Comparison of ENCODE assay signal across 8 cellular contexts in genomic region chr3:113051222-113051804, GRCh38.
DNase-seq lines count a peak whose midpoint lies in the region; FAIRE-seq and TF ChIP-seq lines count a peak whose summit lies in the region.

No MANE protein-coding gene starts in this region.

- no peaks in the 10 kb centered on the region for H3K9me3 ChIP-seq in endothelial cell of umbilical vein (replicated peaks; ENCODE audit: control insufficient read depth, insufficient read depth, low read length)
- H3K9me3 ChIP-seq in muscle layer of colon (ENCODE audit: low read length): no peaks in the 10 kb centered on the region

- H2AFZ ChIP-seq in endothelial cell of umbilical vein (ENCODE audit: low read depth, low read length): peak overlapping the region; percentile 62

- H3K4me3 ChIP-seq in endothelial cell of umbilical vein (replicated peaks in 1 of 3; ENCODE audit: insufficient read depth in 1 of 3, low read depth in 1 of 3, low read length in 3 of 3) (no peak overlapping the region), muscle layer of colon (ENCODE audit: low read depth in 1 of 2, low read length in 2 of 2) (peak overlapping the region in 1 of 2 donors; percentile 29)

- peak; percentile 97 for FAIRE-seq in endothelial cell of umbilical vein (lab: Jason Lieb, UNC)

- no peak overlapping the region for H3K9ac ChIP-seq in endothelial cell of umbilical vein (replicated peaks; ENCODE audit: extremely low read depth, insufficient read depth, low read length)
- no peak overlapping the region for H3K9ac ChIP-seq in muscle layer of colon (ENCODE audit: low read length)

- H3K79me2 ChIP-seq in endothelial cell of umbilical vein (ENCODE audit: control insufficient read depth, insufficient read depth, low read length): no peaks in the 10 kb centered on the region

- H3K27ac ChIP-seq in endothelial cell of umbilical vein (ENCODE audit: insufficient read depth, low read depth, low read length): no peak overlapping the region
- H3K27ac ChIP-seq in muscle layer of colon (ENCODE audit: low read depth, low read length): peak overlapping the region; percentile 35

- H3K36me3 ChIP-seq in endothelial cell of umbilical vein (ENCODE audit: control insufficient read depth in 2 of 2, extremely low read depth in 1 of 2, insufficient read depth in 2 of 2, low read length in 2 of 2): no peaks in the 10 kb centered on the region
- H3K36me3 ChIP-seq in muscle layer of colon (ENCODE audit: insufficient read depth, low read length): no peaks in the 10 kb centered on the region

- CTCF ChIA-PET in endothelial cell of umbilical vein (lab: Charles Lee): interaction anchor here (0.5 to 3.5 kb wide), 5 partner anchors 86 to 576 kb away, joined by 3 to 44 read pairs (median 3); no protein-coding TSS in a partner anchor

- H3K27me3 ChIP-seq in endothelial cell of umbilical vein (ENCODE audit: control insufficient read depth in 2 of 2, insufficient read depth in 2 of 2, low read length in 2 of 2): peaks cover 0 to 11% of the 10 kb centered on the region in 2 experiments
- no peaks in the 10 kb centered on the region for H3K27me3 ChIP-seq in muscle layer of colon (ENCODE audit: control insufficient read depth in 1 of 2, insufficient read depth in 2 of 2, low read length in 2 of 2)

- H4K20me1 ChIP-seq in endothelial cell of umbilical vein (replicated peaks; ENCODE audit: control insufficient read depth, extremely low read depth, insufficient read depth, low read length): no peaks in the 10 kb centered on the region

- DNase-seq in COLO829 (ENCODE audit: low spot score) (peak; percentile 86), GM20000 (ENCODE audit: low spot score) (peak; percentile 89), HS-27A (ENCODE audit: low read depth) (peak; percentile 41), NOMO-1 (lab: John Stamatoyannopoulos, UW; ENCODE audit: unreplicated experiment in 2 of 2) (peak; percentile 35 to 60), endothelial cell of umbilical vein (ENCODE audit: low read depth, low spot score) (peak; percentile 82)
- peak; percentile 76 to 79 for DNase-seq in activated CD8-positive, alpha-beta memory T cell treated with anti-CD3 and anti-CD28 coated beads for 4 hours (ENCODE audit: low read depth in 2 of 2)
- peak; percentile 70 to 89 for DNase-seq in stimulated activated CD8-positive, alpha-beta memory T cell treated with anti-CD3 and anti-CD28 coated beads, Interleukin-4, amount 100 ng/mL, for 4 hours (ENCODE audit: low read depth in 2 of 2, low spot score in 1 of 2)

- POLR2A ChIA-PET in endothelial cell of umbilical vein (lab: Charles Lee): no interaction called here

- H3K4me2 ChIP-seq in endothelial cell of umbilical vein (ENCODE audit: insufficient read depth, low read length): no peak overlapping the region

- no peaks in the 10 kb centered on the region for H3K9me1 ChIP-seq in endothelial cell of umbilical vein (replicated peaks; ENCODE audit: control insufficient read depth, extremely low read depth, insufficient read depth, low read length)

- intact Hi-C loops in endothelial cell of umbilical vein (cut with micrococcal nuclease): loop anchor here (1.0 to 10.0 kb wide), 7 partner anchors 85 to 575 kb away; partner anchors contain the start of gene BOC

- H3K4me1 ChIP-seq in endothelial cell of umbilical vein (ENCODE audit: control insufficient read depth, extremely low read depth, insufficient read depth, low read length) (peaks cover 3% of the 10 kb centered on the region), muscle layer of colon (ENCODE audit: insufficient read depth, low read length) (peaks cover 14% of the 10 kb centered on the region)

- BruUV-seq in endothelial cell of umbilical vein (replicated peaks; lab: Mats Ljungman, UMichigan): no TSS peak

- dilution Hi-C loops in endothelial cell of umbilical vein (cut with MboI; ENCODE audit: extremely low pct_ligation_motif_present, low sequenced_read_pairs): no loop called here

- TF ChIP-seq POLR2A in endothelial cell of umbilical vein (IDR thresholded peaks at IDR 0.05; ENCODE audit: low read depth, low read length): no peak

- TF ChIP-seq CTCF in GM20000 (IDR thresholded peaks at IDR 0.05; ENCODE audit: extremely low read depth, missing control alignments): peak; percentile 71
- TF ChIP-seq CTCF in endothelial cell of umbilical vein (IDR thresholded peaks at IDR 0.05; ENCODE audit: extremely low read depth in 1 of 2, insufficient read depth in 1 of 2, low read depth in 1 of 2, low read length in 2 of 2): peak; percentile 75 to 79

TF ChIP-seq in endothelial cell of umbilical vein, 7 proteins besides CTCF, POLR2A, EP300 and RAD21:
- TF ChIP-seq GATA2 (IDR thresholded peaks at IDR 0.05; ENCODE audit: insufficient read depth, insufficient read length, low read depth, low read length) (no peak), EZH2 (IDR thresholded peaks at IDR 0.05; ENCODE audit: borderline replicate concordance, low read depth, low read length, severe bottlenecking) (no peak), POLR2AphosphoS5 (IDR thresholded peaks at IDR 0.05; ENCODE audit: insufficient read depth, low read depth, low read length) (no peak), MYC (IDR thresholded peaks at IDR 0.05; ENCODE audit: low read depth, low read length) (no peak), FOS (IDR thresholded peaks at IDR 0.05; ENCODE audit: borderline replicate concordance, insufficient read depth, low read length) (peak; percentile 88), JUN (IDR thresholded peaks at IDR 0.05; ENCODE audit: borderline replicate concordance, insufficient read depth, insufficient read length, low read depth) (peak; percentile 79), MAX (IDR thresholded peaks at IDR 0.05; ENCODE audit: insufficient read depth, insufficient read length) (peak; percentile 79)
TF ChIP-seq in endothelial cell of umbilical vein: peak in this region for 3.
